Comparison of ENCODE assay signal across 1 cellular context in the genomic region with DNA sequence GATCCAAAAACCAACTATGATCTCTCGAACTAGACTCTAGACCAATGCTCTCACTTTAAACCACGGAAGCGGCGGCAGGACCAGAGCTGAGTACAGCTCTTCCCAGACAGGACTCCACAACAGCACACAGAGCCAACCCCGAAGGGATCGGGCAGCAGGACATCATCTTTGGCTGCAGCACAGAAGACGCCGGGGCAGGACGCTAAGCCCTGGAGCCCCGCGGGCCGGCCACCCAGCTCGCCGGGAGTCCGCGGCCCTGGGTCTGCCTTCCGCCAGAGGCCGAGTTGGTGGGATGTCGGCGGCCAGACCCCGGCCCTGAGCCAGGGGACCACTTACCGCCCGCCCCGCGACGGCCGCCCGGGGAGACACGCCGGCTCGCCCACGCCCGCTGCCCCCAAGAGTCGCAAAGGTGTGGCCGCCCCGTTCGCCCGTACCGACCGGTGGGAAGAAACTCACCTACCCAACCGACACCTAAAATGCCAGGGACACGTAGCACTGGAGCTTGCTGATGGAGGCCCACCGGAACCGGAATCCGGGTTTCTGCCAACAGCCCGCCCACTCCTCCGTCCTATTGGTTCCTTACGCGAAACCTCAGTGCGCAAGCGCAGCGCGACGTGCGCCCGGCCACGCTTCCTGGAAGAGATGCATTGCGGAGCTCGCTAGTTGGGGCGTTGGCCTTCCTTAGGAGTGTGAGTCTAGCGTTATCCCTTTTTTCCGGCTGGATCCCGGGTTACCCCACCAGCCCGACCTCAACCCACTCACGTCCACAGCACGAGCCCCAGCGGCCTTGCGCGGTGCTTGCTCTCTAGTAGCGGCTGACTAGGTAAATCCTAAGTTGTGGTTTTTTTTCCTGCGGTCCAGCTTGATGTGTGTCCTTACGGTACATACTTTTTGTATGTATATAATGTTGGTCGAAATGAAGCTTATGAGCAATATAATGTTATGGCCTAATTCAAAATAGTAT.
TF ChIP-seq lines count a peak whose summit lies in the region.

A gene (minus strand): TSS at position 510 of the 964 bp plus-strand sequence. CDS start 1,623 bp downstream, outside the sequence.

TF ChIP-seq in GM12878, 131 proteins besides CTCF, POLR2A, EP300 and RAD21 (continued from another document):
- TF ChIP-seq, protein P1, sequence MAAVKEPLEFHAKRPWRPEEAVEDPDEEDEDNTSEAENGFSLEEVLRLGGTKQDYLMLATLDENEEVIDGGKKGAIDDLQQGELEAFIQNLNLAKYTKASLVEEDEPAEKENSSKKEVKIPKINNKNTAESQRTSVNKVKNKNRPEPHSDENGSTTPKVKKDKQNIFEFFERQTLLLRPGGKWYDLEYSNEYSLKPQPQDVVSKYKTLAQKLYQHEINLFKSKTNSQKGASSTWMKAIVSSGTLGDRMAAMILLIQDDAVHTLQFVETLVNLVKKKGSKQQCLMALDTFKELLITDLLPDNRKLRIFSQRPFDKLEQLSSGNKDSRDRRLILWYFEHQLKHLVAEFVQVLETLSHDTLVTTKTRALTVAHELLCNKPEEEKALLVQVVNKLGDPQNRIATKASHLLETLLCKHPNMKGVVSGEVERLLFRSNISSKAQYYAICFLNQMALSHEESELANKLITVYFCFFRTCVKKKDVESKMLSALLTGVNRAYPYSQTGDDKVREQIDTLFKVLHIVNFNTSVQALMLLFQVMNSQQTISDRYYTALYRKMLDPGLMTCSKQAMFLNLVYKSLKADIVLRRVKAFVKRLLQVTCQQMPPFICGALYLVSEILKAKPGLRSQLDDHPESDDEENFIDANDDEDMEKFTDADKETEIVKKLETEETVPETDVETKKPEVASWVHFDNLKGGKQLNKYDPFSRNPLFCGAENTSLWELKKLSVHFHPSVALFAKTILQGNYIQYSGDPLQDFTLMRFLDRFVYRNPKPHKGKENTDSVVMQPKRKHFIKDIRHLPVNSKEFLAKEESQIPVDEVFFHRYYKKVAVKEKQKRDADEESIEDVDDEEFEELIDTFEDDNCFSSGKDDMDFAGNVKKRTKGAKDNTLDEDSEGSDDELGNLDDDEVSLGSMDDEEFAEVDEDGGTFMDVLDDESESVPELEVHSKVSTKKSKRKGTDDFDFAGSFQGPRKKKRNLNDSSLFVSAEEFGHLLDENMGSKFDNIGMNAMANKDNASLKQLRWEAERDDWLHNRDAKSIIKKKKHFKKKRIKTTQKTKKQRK (IDR thresholded peaks at IDR 0.05; ENCODE audit: low read depth, low read length): no peak
- TF ChIP-seq NR2C1 (IDR thresholded peaks at IDR 0.05) (no peak), PAX5 (IDR thresholded peaks at IDR 0.05; ENCODE audit: borderline replicate concordance, low read depth, low read length) (peak; percentile 79; the same call in 1 of the 2 replicates), STAT1 (conservative IDR thresholded peaks at IDR 0.05) (0 out of 2 replicates have a peak, but pooled peaks have one; percentile 39), ZBED1 (IDR thresholded peaks at IDR 0.05; ENCODE audit: borderline replicate concordance) (peak; percentile 66; the same call in 1 of the 2 replicates), IKZF1 (conservative IDR thresholded peaks at IDR 0.05) (peak; percentile 81), EED (IDR thresholded peaks at IDR 0.05; ENCODE audit: low read depth) (peak; percentile 25), ZNF207 (IDR thresholded peaks at IDR 0.05; ENCODE audit: borderline replicate concordance) (no peak), NR2F1 (conservative IDR thresholded peaks at IDR 0.05) (no peak), SIN3A (IDR thresholded peaks at IDR 0.05; ENCODE audit: low read depth, low read length) (peak; percentile 47), POLR2AphosphoS2 (IDR thresholded peaks at IDR 0.05; ENCODE audit: low read depth, low read length) (peak; percentile 93), TARDBP (IDR thresholded peaks at IDR 0.05; ENCODE audit: borderline replicate concordance) (no peak), CBFB (IDR thresholded peaks at IDR 0.05; ENCODE audit: low read depth) (peak; percentile 81), GABPA (IDR thresholded peaks at IDR 0.05; ENCODE audit: low read depth) (peak; percentile 95), POLR2AphosphoS5 (IDR thresholded peaks at IDR 0.05; ENCODE audit: low read length) (peak; percentile 98), ZSCAN29 (IDR thresholded peaks at IDR 0.05) (no peak), BRCA1 (IDR thresholded peaks at IDR 0.05; ENCODE audit: low read depth, low read length) (no peak), CREM (IDR thresholded peaks at IDR 0.05; ENCODE audit: low read depth) (peak; percentile 81), DPF2 (IDR thresholded peaks at IDR 0.05) (peak; percentile 42; the same call in 1 of the 2 replicates), CHD2 (IDR thresholded peaks at IDR 0.05; ENCODE audit: borderline replicate concordance, low read depth, low read length) (peak; percentile 69)
- TF ChIP-seq, protein P2, sequence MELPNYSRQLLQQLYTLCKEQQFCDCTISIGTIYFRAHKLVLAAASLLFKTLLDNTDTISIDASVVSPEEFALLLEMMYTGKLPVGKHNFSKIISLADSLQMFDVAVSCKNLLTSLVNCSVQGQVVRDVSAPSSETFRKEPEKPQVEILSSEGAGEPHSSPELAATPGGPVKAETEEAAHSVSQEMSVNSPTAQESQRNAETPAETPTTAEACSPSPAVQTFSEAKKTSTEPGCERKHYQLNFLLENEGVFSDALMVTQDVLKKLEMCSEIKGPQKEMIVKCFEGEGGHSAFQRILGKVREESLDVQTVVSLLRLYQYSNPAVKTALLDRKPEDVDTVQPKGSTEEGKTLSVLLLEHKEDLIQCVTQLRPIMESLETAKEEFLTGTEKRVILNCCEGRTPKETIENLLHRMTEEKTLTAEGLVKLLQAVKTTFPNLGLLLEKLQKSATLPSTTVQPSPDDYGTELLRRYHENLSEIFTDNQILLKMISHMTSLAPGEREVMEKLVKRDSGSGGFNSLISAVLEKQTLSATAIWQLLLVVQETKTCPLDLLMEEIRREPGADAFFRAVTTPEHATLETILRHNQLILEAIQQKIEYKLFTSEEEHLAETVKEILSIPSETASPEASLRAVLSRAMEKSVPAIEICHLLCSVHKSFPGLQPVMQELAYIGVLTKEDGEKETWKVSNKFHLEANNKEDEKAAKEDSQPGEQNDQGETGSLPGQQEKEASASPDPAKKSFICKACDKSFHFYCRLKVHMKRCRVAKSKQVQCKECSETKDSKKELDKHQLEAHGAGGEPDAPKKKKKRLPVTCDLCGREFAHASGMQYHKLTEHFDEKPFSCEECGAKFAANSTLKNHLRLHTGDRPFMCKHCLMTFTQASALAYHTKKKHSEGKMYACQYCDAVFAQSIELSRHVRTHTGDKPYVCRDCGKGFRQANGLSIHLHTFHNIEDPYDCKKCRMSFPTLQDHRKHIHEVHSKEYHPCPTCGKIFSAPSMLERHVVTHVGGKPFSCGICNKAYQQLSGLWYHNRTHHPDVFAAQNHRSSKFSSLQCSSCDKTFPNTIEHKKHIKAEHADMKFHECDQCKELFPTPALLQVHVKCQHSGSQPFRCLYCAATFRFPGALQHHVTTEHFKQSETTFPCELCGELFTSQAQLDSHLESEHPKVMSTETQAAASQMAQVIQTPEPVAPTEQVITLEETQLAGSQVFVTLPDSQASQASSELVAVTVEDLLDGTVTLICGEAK (IDR thresholded peaks at IDR 0.05; ENCODE audit: borderline replicate concordance): peak; percentile 93
- TF ChIP-seq, protein P3, sequence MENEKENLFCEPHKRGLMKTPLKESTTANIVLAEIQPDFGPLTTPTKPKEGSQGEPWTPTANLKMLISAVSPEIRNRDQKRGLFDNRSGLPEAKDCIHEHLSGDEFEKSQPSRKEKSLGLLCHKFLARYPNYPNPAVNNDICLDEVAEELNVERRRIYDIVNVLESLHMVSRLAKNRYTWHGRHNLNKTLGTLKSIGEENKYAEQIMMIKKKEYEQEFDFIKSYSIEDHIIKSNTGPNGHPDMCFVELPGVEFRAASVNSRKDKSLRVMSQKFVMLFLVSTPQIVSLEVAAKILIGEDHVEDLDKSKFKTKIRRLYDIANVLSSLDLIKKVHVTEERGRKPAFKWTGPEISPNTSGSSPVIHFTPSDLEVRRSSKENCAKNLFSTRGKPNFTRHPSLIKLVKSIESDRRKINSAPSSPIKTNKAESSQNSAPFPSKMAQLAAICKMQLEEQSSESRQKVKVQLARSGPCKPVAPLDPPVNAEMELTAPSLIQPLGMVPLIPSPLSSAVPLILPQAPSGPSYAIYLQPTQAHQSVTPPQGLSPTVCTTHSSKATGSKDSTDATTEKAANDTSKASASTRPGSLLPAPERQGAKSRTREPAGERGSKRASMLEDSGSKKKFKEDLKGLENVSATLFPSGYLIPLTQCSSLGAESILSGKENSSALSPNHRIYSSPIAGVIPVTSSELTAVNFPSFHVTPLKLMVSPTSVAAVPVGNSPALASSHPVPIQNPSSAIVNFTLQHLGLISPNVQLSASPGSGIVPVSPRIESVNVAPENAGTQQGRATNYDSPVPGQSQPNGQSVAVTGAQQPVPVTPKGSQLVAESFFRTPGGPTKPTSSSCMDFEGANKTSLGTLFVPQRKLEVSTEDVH (IDR thresholded peaks at IDR 0.05; ENCODE audit: low read depth, partially characterized antibody): peak; percentile 49
- TF ChIP-seq, protein P4, sequence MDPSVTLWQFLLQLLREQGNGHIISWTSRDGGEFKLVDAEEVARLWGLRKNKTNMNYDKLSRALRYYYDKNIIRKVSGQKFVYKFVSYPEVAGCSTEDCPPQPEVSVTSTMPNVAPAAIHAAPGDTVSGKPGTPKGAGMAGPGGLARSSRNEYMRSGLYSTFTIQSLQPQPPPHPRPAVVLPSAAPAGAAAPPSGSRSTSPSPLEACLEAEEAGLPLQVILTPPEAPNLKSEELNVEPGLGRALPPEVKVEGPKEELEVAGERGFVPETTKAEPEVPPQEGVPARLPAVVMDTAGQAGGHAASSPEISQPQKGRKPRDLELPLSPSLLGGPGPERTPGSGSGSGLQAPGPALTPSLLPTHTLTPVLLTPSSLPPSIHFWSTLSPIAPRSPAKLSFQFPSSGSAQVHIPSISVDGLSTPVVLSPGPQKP (IDR thresholded peaks at IDR 0.05; ENCODE audit: low read depth, low read length): peak; percentile 73
- TF ChIP-seq, protein P5, sequence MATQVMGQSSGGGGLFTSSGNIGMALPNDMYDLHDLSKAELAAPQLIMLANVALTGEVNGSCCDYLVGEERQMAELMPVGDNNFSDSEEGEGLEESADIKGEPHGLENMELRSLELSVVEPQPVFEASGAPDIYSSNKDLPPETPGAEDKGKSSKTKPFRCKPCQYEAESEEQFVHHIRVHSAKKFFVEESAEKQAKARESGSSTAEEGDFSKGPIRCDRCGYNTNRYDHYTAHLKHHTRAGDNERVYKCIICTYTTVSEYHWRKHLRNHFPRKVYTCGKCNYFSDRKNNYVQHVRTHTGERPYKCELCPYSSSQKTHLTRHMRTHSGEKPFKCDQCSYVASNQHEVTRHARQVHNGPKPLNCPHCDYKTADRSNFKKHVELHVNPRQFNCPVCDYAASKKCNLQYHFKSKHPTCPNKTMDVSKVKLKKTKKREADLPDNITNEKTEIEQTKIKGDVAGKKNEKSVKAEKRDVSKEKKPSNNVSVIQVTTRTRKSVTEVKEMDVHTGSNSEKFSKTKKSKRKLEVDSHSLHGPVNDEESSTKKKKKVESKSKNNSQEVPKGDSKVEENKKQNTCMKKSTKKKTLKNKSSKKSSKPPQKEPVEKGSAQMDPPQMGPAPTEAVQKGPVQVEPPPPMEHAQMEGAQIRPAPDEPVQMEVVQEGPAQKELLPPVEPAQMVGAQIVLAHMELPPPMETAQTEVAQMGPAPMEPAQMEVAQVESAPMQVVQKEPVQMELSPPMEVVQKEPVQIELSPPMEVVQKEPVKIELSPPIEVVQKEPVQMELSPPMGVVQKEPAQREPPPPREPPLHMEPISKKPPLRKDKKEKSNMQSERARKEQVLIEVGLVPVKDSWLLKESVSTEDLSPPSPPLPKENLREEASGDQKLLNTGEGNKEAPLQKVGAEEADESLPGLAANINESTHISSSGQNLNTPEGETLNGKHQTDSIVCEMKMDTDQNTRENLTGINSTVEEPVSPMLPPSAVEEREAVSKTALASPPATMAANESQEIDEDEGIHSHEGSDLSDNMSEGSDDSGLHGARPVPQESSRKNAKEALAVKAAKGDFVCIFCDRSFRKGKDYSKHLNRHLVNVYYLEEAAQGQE (IDR thresholded peaks at IDR 0.05; ENCODE audit: low read depth, low read length): no peak
- TF ChIP-seq, protein P6, sequence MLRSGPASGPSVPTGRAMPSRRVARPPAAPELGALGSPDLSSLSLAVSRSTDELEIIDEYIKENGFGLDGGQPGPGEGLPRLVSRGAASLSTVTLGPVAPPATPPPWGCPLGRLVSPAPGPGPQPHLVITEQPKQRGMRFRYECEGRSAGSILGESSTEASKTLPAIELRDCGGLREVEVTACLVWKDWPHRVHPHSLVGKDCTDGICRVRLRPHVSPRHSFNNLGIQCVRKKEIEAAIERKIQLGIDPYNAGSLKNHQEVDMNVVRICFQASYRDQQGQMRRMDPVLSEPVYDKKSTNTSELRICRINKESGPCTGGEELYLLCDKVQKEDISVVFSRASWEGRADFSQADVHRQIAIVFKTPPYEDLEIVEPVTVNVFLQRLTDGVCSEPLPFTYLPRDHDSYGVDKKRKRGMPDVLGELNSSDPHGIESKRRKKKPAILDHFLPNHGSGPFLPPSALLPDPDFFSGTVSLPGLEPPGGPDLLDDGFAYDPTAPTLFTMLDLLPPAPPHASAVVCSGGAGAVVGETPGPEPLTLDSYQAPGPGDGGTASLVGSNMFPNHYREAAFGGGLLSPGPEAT (IDR thresholded peaks at IDR 0.05; ENCODE audit: low read depth): peak; percentile 52; the same call in 1 of the 2 replicates
- TF ChIP-seq, protein P7, sequence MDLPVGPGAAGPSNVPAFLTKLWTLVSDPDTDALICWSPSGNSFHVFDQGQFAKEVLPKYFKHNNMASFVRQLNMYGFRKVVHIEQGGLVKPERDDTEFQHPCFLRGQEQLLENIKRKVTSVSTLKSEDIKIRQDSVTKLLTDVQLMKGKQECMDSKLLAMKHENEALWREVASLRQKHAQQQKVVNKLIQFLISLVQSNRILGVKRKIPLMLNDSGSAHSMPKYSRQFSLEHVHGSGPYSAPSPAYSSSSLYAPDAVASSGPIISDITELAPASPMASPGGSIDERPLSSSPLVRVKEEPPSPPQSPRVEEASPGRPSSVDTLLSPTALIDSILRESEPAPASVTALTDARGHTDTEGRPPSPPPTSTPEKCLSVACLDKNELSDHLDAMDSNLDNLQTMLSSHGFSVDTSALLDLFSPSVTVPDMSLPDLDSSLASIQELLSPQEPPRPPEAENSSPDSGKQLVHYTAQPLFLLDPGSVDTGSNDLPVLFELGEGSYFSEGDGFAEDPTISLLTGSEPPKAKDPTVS (IDR thresholded peaks at IDR 0.05; ENCODE audit: low read depth, low read length): no peak
- TF ChIP-seq, protein P8, sequence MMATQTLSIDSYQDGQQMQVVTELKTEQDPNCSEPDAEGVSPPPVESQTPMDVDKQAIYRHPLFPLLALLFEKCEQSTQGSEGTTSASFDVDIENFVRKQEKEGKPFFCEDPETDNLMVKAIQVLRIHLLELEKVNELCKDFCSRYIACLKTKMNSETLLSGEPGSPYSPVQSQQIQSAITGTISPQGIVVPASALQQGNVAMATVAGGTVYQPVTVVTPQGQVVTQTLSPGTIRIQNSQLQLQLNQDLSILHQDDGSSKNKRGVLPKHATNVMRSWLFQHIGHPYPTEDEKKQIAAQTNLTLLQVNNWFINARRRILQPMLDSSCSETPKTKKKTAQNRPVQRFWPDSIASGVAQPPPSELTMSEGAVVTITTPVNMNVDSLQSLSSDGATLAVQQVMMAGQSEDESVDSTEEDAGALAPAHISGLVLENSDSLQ (IDR thresholded peaks at IDR 0.05): no peak
